8 cellular contexts compared by ENCODE assay signal in genomic region chr20:1503564-1504227, GRCh38. TPM values are rescaled to one million over a fixed set of nuclear protein-coding genes. Genes with fewer than 3 reads are reported as not detected.
DNase-seq lines count a peak whose midpoint lies in the region; ATAC-seq and TF ChIP-seq lines count a peak whose summit lies in the region.

No MANE protein-coding gene starts in this region.

- H3K4me1 Mint-ChIP-seq in activated naive CD4-positive, alpha-beta T cell treated with anti-CD3 and anti-CD28 coated beads for 36 hours (ENCODE audit: low read depth), result peaks cover 6% of the 10 kb centered on the region
- H3K4me1 Mint-ChIP-seq in glutamatergic neuron (ENCODE audit: low read depth, unreplicated experiment), result no peaks in the 10 kb centered on the region
- H3K4me1 Mint-ChIP-seq in progenitor cell of endocrine pancreas (ENCODE audit: low read depth), result peaks cover 4% of the 10 kb centered on the region

- H3K9me3 ChIP-seq in SK-N-MC (ENCODE audit: low read depth, low read length), result no peaks in the 10 kb centered on the region

- H3K27me3 Mint-ChIP-seq in activated naive CD4-positive, alpha-beta T cell treated with anti-CD3 and anti-CD28 coated beads for 36 hours (ENCODE audit: low read depth), result peaks cover 9% of the 10 kb centered on the region
- H3K27me3 Mint-ChIP-seq in glutamatergic neuron (ENCODE audit: unreplicated experiment), result no peaks in the 10 kb centered on the region
- peaks cover 22% of the 10 kb centered on the region for H3K27me3 Mint-ChIP-seq in progenitor cell of endocrine pancreas

- H3K27ac ChIP-seq in SK-N-MC, result no peak overlapping the region

- H3K4me3 Mint-ChIP-seq in activated naive CD4-positive, alpha-beta T cell treated with anti-CD3 and anti-CD28 coated beads for 36 hours, result no peak overlapping the region
- H3K4me3 Mint-ChIP-seq in glutamatergic neuron (ENCODE audit: unreplicated experiment), result no peak overlapping the region
- H3K4me3 Mint-ChIP-seq in progenitor cell of endocrine pancreas (ENCODE audit: low read depth), result no peak overlapping the region

- H3K4me3 ChIP-seq in GM12875 (ENCODE audit: low read depth, low read length) (no peak overlapping the region), SK-N-MC (no peak overlapping the region)

- peak; percentile 98 for ATAC-seq in HG02678 (IDR thresholded peaks at IDR 0.05; ENCODE audit: unreplicated experiment)

- DNase-seq in NCI-H1092 treated with DMSO at 0.1 percent for 48 hours (lab: John Stamatoyannopoulos, UW) (peak; percentile 79), SK-N-MC (ENCODE audit: low read depth, low spot score) (peak; percentile 66), glutamatergic neuron (peak; percentile 79), progenitor cell of endocrine pancreas (ENCODE audit: low spot score, unreplicated experiment) (peak; percentile 51), mesenteric fat pad (ENCODE audit: low spot score) (no peak)
- DNase-seq in activated naive CD4-positive, alpha-beta T cell treated with anti-CD3 and anti-CD28 coated beads for 36 hours, result peak; percentile 91

- CTCF ChIA-PET in activated naive CD4-positive, alpha-beta T cell treated with anti-CD3 and anti-CD28 coated beads for 36 hours (lab: Charles Lee), result interaction anchor here (0.6 to 3.5 kb wide), 60 partner anchors 8 to 709 kb away, joined by 3 to 39 read pairs (median 4); partner anchors contain the start of genes C20orf202, NSFL1C and SIRPB2

- no peak overlapping the region for H3K27ac Mint-ChIP-seq in activated naive CD4-positive, alpha-beta T cell treated with anti-CD3 and anti-CD28 coated beads for 36 hours
- H3K27ac Mint-ChIP-seq in glutamatergic neuron (ENCODE audit: unreplicated experiment) (no peak overlapping the region), progenitor cell of endocrine pancreas (no peak overlapping the region)

- no peaks in the 10 kb centered on the region for H3K36me3 ChIP-seq in SK-N-MC (ENCODE audit: insufficient read depth, low read length)

- H3K36me3 Mint-ChIP-seq in activated naive CD4-positive, alpha-beta T cell treated with anti-CD3 and anti-CD28 coated beads for 36 hours (ENCODE audit: low read depth), result no peaks in the 10 kb centered on the region
- H3K36me3 Mint-ChIP-seq in glutamatergic neuron (ENCODE audit: unreplicated experiment) (peaks cover 7% of the 10 kb centered on the region), progenitor cell of endocrine pancreas (ENCODE audit: insufficient read depth) (no peaks in the 10 kb centered on the region)

- no peaks in the 10 kb centered on the region for H3K9me3 Mint-ChIP-seq in activated naive CD4-positive, alpha-beta T cell treated with anti-CD3 and anti-CD28 coated beads for 36 hours
- peaks cover 1% of the 10 kb centered on the region for H3K9me3 Mint-ChIP-seq in glutamatergic neuron (ENCODE audit: unreplicated experiment)
- H3K9me3 Mint-ChIP-seq in progenitor cell of endocrine pancreas (ENCODE audit: low read depth), result peaks cover 6% of the 10 kb centered on the region

- TF ChIP-seq CTCF in GM12875 (IDR thresholded peaks at IDR 0.05; ENCODE audit: borderline replicate concordance, insufficient read depth, low read depth, low read length) (peak; percentile 93), glutamatergic neuron (IDR thresholded peaks at IDR 0.05; ENCODE audit: partially characterized antibody, unreplicated experiment) (peak; percentile 75), progenitor cell of endocrine pancreas (IDR thresholded peaks at IDR 0.05; ENCODE audit: unreplicated experiment) (peak; percentile 89)

- intact Hi-C loops in activated naive CD4-positive, alpha-beta T cell treated with anti-CD3 and anti-CD28 coated beads for 36 hours (cut with micrococcal nuclease), result loop anchor here (1.0 to 2.0 kb wide), 5 partner anchors 28 to 273 kb away; no protein-coding TSS in a partner anchor

- H3K9ac ChIP-seq in SK-N-MC (ENCODE audit: insufficient read length), result no peak overlapping the region

RNA-seq across cellular contexts. Expression of gene SIRPB2, which starts 12.5 kb away (rescaled TPM):
- not detected for total RNA-seq in activated naive CD4-positive, alpha-beta T cell treated with anti-CD3 and anti-CD28 coated beads for 36 hours
- not detected for total RNA-seq in glutamatergic neuron (ENCODE audit: unreplicated experiment)
- total RNA-seq in progenitor cell of endocrine pancreas, result not detected in 2 replicates
- 25.5 TPM for total RNA-seq in mesenteric fat pad

RNA-seq across cellular contexts. Expression of gene NSFL1C, which starts 37.0 kb away (rescaled TPM):
- 10 to 100 TPM; 80.4 to 84.1 TPM for total RNA-seq in activated naive CD4-positive, alpha-beta T cell treated with anti-CD3 and anti-CD28 coated beads for 36 hours
- 71.4 TPM for total RNA-seq in glutamatergic neuron (ENCODE audit: unreplicated experiment)
- 88.6 and 88.7 TPM in 2 replicates for total RNA-seq in progenitor cell of endocrine pancreas
- total RNA-seq in mesenteric fat pad, result 78.6 TPM

RNA-seq across cellular contexts. Expression of gene SIRPD, which starts 53.8 kb away (rescaled TPM):
- not detected for total RNA-seq in activated naive CD4-positive, alpha-beta T cell treated with anti-CD3 and anti-CD28 coated beads for 36 hours
- not detected for total RNA-seq in glutamatergic neuron (ENCODE audit: unreplicated experiment)
- not detected in 2 replicates for total RNA-seq in progenitor cell of endocrine pancreas
- total RNA-seq in mesenteric fat pad, result 0.42 TPM

Comparison
In these comparisons a context has a peak if more than half of its experiments do, and no peak if none do; other contexts are left out.
1. RNA of gene SIRPB2, which starts 12.5 kb away (total RNA-seq): 25.5 TPM in mesenteric fat pad (single experiment); not detected in activated naive CD4-positive, alpha-beta T cell treated with anti-CD3 and anti-CD28 coated beads for 36 hours, not detected in glutamatergic neuron (single experiment) and not detected in progenitor cell of endocrine pancreas; every median in the first group is over 10 times any median in the second.
2. Peak in every context shown above with its lines, with median percentiles within 50 percentile points of each other: CTCF ChIP-seq.